In the genomic region with DNA sequence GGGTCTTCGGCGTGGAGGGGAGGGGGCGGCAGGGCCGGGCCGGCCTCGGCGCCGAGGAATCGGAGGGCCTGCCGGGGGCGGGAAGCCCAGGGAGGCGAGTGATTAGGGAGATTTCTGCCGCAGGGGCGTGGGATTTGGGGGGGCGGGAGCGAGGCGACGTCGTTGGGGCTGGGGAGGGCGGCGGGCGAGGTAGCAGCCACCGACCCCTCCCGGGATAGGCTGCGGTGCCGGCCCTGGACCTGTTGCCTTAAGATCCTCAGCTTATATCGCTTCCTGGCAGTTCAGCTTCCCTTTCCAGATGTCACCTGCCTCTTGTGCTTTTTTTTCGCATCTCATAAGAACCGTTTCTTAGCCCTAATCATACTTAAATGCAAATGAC, we compare ENCODE assay signal across 8 cellular contexts. TPM values are rescaled to one million over a fixed set of nuclear protein-coding genes. Genes with fewer than 3 reads are reported as not detected.
DNase-seq lines count a peak whose midpoint lies in the region; ATAC-seq and TF ChIP-seq lines count a peak whose summit lies in the region.

No MANE protein-coding gene starts in this region.

- DNase-seq in RWPE2 (ENCODE audit: low spot score) (no peak), ecto neural progenitor cell (ENCODE audit: low spot score) (peak; percentile 67), NCI-H774 (lab: John Stamatoyannopoulos, UW) (no peak), SK-N-DZ (ENCODE audit: low spot score) (no peak)
- no peak for DNase-seq in activated CD4-positive, CD25-positive, alpha-beta regulatory T cell (lab: John Stamatoyannopoulos, UW)

- peak; percentile 7 for ATAC-seq in GM21619 (IDR thresholded peaks at IDR 0.05; ENCODE audit: unreplicated experiment)
- 0 out of 3 replicates have a peak, but pooled peaks have one; percentile 3 for ATAC-seq in RWPE2 (ENCODE audit: low read depth)

- H3K36me3 ChIP-seq in BLaER1 (peaks cover 4% of the 10 kb centered on the region; the same call in 1 of the 2 replicates), RWPE2 (ENCODE audit: low read depth) (no peaks in the 10 kb centered on the region)

- H3K9me3 ChIP-seq in BLaER1 (peaks cover 5% of the 10 kb centered on the region), RWPE2 (ENCODE audit: severe bottlenecking) (no peaks in the 10 kb centered on the region), mononuclear cell (ENCODE audit: low read depth, low read length) (peaks cover 2% of the 10 kb centered on the region)

- peak overlapping the region; percentile 89 for H3K9ac ChIP-seq in BLaER1

- H3K27me3 ChIP-seq in BLaER1 (no peaks in the 10 kb centered on the region), RWPE2 (ENCODE audit: insufficient read depth, poor library complexity, severe bottlenecking) (no peaks in the 10 kb centered on the region), mononuclear cell (ENCODE audit: insufficient read depth, low read length) (peaks cover 13% of the 10 kb centered on the region)

- peaks cover 20% of the 10 kb centered on the region for H3K4me1 ChIP-seq in BLaER1
- no peaks in the 10 kb centered on the region for H3K4me1 ChIP-seq in RWPE2 (ENCODE audit: insufficient read depth, poor library complexity, severe bottlenecking)
- H3K4me1 ChIP-seq in mononuclear cell (ENCODE audit: insufficient read depth, low read length), result peaks cover 11% of the 10 kb centered on the region

- H3K4me3 ChIP-seq in BLaER1 (peak overlapping the region; percentile 100), RWPE2 (ENCODE audit: severe bottlenecking) (peak overlapping the region; percentile 89), mononuclear cell (ENCODE audit: low read length) (peak overlapping the region; percentile 80)

- H3K27ac ChIP-seq in BLaER1, result peak overlapping the region; percentile 88
- peak overlapping the region; percentile 8 for H3K27ac ChIP-seq in RWPE2 (ENCODE audit: poor library complexity, severe bottlenecking)

- TF ChIP-seq CTCF in RWPE2 (IDR thresholded peaks at IDR 0.05; ENCODE audit: poor library complexity, severe bottlenecking), result no peak

- peaks cover 49% of the 10 kb centered on the region for H4K20me1 ChIP-seq in BLaER1

- H3K4me2 ChIP-seq in BLaER1, result peak overlapping the region; percentile 88

RNA-seq across cellular contexts. Expression of a gene that starts 0.6 kb away (rescaled TPM):
- 26.4 TPM for total RNA-seq in mononuclear cell
- 8.2 and 9.1 TPM in 2 replicates for polyA plus RNA-seq in SK-N-DZ (2014; cell fraction: cytosol; rRNA removed)
- 6.6 and 9.7 TPM in 2 replicates for polyA plus RNA-seq in SK-N-DZ (2014; cell fraction: nucleus; rRNA removed)
